ENCODE assay signal across 10 cellular contexts in genomic region chr15:84702961-84703482, GRCh38. TPM values are rescaled to one million over a fixed set of nuclear protein-coding genes. Genes with fewer than 3 reads are reported as not detected.
DNase-seq lines count a peak whose midpoint lies in the region; ATAC-seq and TF ChIP-seq lines count a peak whose summit lies in the region.
"Had no signal": no experiment of that assay in that cellular context is flagged by ENCODE, and none has a peak within 500 bp of the region (broad histone marks: within the 10 kb centered on the region; RNA-seq: fewer than 3 reads in every experiment).

No MANE protein-coding gene starts in this region.

- no peaks in the 10 kb centered on the region for H3K9me3 Mint-ChIP-seq in CD4-positive, CD25-positive, alpha-beta regulatory T cell
- no peaks in the 10 kb centered on the region for H3K9me3 Mint-ChIP-seq in activated CD4-positive, alpha-beta memory T cell treated with anti-CD3 and anti-CD28 coated beads, Interleukin-2, amount 10 ng/mL, durations not matched to agents 7 days and 5 days

- H4K8ac ChIP-seq in neuronal stem cell (ENCODE audit: low read depth, low read length), result no peak overlapping the region

- no peak overlapping the region for H3K27ac ChIP-seq in CD4-positive, CD25-positive, alpha-beta regulatory T cell (ENCODE audit: insufficient read depth, low read length, poor library complexity, severe bottlenecking)
- H3K27ac ChIP-seq in heart right ventricle (peak overlapping the region in 5 of 10 donors; percentile 13 to 51 (median 26)), parathyroid adenoma (peak overlapping the region; percentile 4), neuronal stem cell (replicated peaks; ENCODE audit: low read length) (no peak overlapping the region)

- H2BK15ac ChIP-seq in neuronal stem cell (ENCODE audit: low read length), result no peak overlapping the region

- no peak for TF ChIP-seq CTCF in heart right ventricle (IDR thresholded peaks at IDR 0.05)
- TF ChIP-seq CTCF in parathyroid adenoma (IDR thresholded peaks at IDR 0.05), result no peak

- H3K79me1 ChIP-seq in neuronal stem cell (ENCODE audit: low read depth, low read length), result peaks cover 5% of the 10 kb centered on the region

- H3K36me3 Mint-ChIP-seq in CD4-positive, CD25-positive, alpha-beta regulatory T cell, result no peaks in the 10 kb centered on the region
- H3K36me3 Mint-ChIP-seq in activated CD4-positive, alpha-beta memory T cell treated with anti-CD3 and anti-CD28 coated beads, Interleukin-2, amount 10 ng/mL, durations not matched to agents 7 days and 5 days (ENCODE audit: low read depth), result peaks cover 51% of the 10 kb centered on the region

- no peak overlapping the region for H3K23ac ChIP-seq in neuronal stem cell (ENCODE audit: low read depth, low read length, poor library complexity)

- no peak overlapping the region for H3K4me3 ChIP-seq in CD4-positive, CD25-positive, alpha-beta regulatory T cell (ENCODE audit: low read depth, low read length)
- H3K4me3 ChIP-seq in heart right ventricle, result no peak overlapping the region
- H3K4me3 ChIP-seq in parathyroid adenoma (ENCODE audit: low read depth, low read length), result no peak overlapping the region
- H3K4me3 ChIP-seq in neuronal stem cell (ENCODE audit: low read length in 2 of 2), result no peak overlapping the region

- peaks cover 57 to 80% (median 68%) of the 10 kb centered on the region in 4 donors for H3K4me1 Mint-ChIP-seq in CD4-positive, CD25-positive, alpha-beta regulatory T cell
- H3K4me1 Mint-ChIP-seq in activated CD4-positive, alpha-beta memory T cell treated with anti-CD3 and anti-CD28 coated beads, Interleukin-2, amount 10 ng/mL, durations not matched to agents 7 days and 5 days, result peaks cover 43% of the 10 kb centered on the region

- CTCF ChIA-PET in activated CD4-positive, alpha-beta memory T cell treated with anti-CD3 and anti-CD28 coated beads, Interleukin-2, amount 10 ng/mL, durations not matched to agents 7 days and 5 days (lab: Charles Lee), result interaction anchor here (0.8 to 1.3 kb wide), 3 partner anchors 9 to 46 kb away, joined by 3 to 5 read pairs (median 3); no protein-coding TSS in a partner anchor

- no peak overlapping the region for H3K9ac ChIP-seq in parathyroid adenoma
- H3K9ac ChIP-seq in neuronal stem cell (ENCODE audit: low read depth, low read length, poor library complexity), result no peak overlapping the region

- no peak overlapping the region for H2BK5ac ChIP-seq in neuronal stem cell (ENCODE audit: low read length)

- no peak overlapping the region for H3K4ac ChIP-seq in neuronal stem cell (ENCODE audit: low read length)

- DNase-seq in CD4-positive, CD25-positive, alpha-beta regulatory T cell, result no peak
- no peak for DNase-seq in activated CD4-positive, alpha-beta memory T cell treated with anti-CD3 and anti-CD28 coated beads, Interleukin-2, amount 10 ng/mL, durations not matched to agents 7 days and 5 days
- DNase-seq in heart right ventricle (peak; percentile 17 to 78), neuronal stem cell (ENCODE audit: low spot score) (no peak), DMS79 (lab: John Stamatoyannopoulos, UW) (no peak)
- DNase-seq in activated CD4-positive, CD25-positive, alpha-beta regulatory T cell (lab: John Stamatoyannopoulos, UW), result no peak
- DNase-seq: NCI-H2107; stimulated activated CD4-positive, alpha-beta T cell treated with anti-CD3 and anti-CD28 coated beads, Interleukin-2, amount 100 ng/mL, for 24 hours had no signal

- H3K27ac Mint-ChIP-seq in CD4-positive, CD25-positive, alpha-beta regulatory T cell, result peak overlapping the region; percentile 16 to 77 (median 53)
- H3K27ac Mint-ChIP-seq in activated CD4-positive, alpha-beta memory T cell treated with anti-CD3 and anti-CD28 coated beads, Interleukin-2, amount 10 ng/mL, durations not matched to agents 7 days and 5 days, result peak overlapping the region; percentile 3

- H3K4me2 ChIP-seq in parathyroid adenoma (ENCODE audit: low read length) (no peak overlapping the region), neuronal stem cell (ENCODE audit: insufficient read depth, low read length, poor library complexity, severe bottlenecking) (no peak overlapping the region)

- H3K18ac ChIP-seq in neuronal stem cell (ENCODE audit: low read length), result no peak overlapping the region

- H2BK12ac ChIP-seq in neuronal stem cell (ENCODE audit: low read length), result no peak overlapping the region

- no peak overlapping the region for H4K91ac ChIP-seq in neuronal stem cell (ENCODE audit: low read depth, low read length, poor library complexity)

- H3K27me3 ChIP-seq in CD4-positive, CD25-positive, alpha-beta regulatory T cell (ENCODE audit: control insufficient read depth, insufficient read depth, low read length), result no peaks in the 10 kb centered on the region
- no peaks in the 10 kb centered on the region for H3K27me3 ChIP-seq in heart right ventricle
- H3K27me3 ChIP-seq in parathyroid adenoma (ENCODE audit: control insufficient read depth, insufficient read depth, low read length), result no peaks in the 10 kb centered on the region
- no peaks in the 10 kb centered on the region for H3K27me3 ChIP-seq in neuronal stem cell (ENCODE audit: control insufficient read depth in 3 of 3, insufficient read depth in 3 of 3, low read depth in 1 of 3, low read length in 3 of 3)

- H3K27me3 Mint-ChIP-seq in CD4-positive, CD25-positive, alpha-beta regulatory T cell, result no peaks in the 10 kb centered on the region
- H3K27me3 Mint-ChIP-seq in activated CD4-positive, alpha-beta memory T cell treated with anti-CD3 and anti-CD28 coated beads, Interleukin-2, amount 10 ng/mL, durations not matched to agents 7 days and 5 days, result no peaks in the 10 kb centered on the region

- no peak overlapping the region for H2AK5ac ChIP-seq in neuronal stem cell (ENCODE audit: low read depth, low read length)

- H2BK120ac ChIP-seq in neuronal stem cell (ENCODE audit: low read depth, low read length), result no peak overlapping the region

- peak overlapping the region in 3 of 4 donors; percentile 27 to 66 (median 40) for H3K4me3 Mint-ChIP-seq in CD4-positive, CD25-positive, alpha-beta regulatory T cell
- H3K4me3 Mint-ChIP-seq in activated CD4-positive, alpha-beta memory T cell treated with anti-CD3 and anti-CD28 coated beads, Interleukin-2, amount 10 ng/mL, durations not matched to agents 7 days and 5 days, result no peak overlapping the region

- H3K79me2 ChIP-seq in parathyroid adenoma, result peaks cover 29% of the 10 kb centered on the region

- WGBS in heart right ventricle, 2 donors, result 11 to 12% methylated on average over 4 of the region's 4 CpGs
- no CpG with 5 or more reads among the region's 4 CpGs for WGBS in neuronal stem cell (ENCODE audit: extremely low coverage in 2 of 2, insufficient read length in 2 of 2, insufficient replicate concordance in 1 of 2), 2 donors

- POLR2A ChIA-PET in activated CD4-positive, alpha-beta memory T cell treated with anti-CD3 and anti-CD28 coated beads, Interleukin-2, amount 10 ng/mL, durations not matched to agents 7 days and 5 days (lab: Charles Lee), result interaction anchor here (0.9 to 1.4 kb wide), 2 partner anchors 44 to 46 kb away, joined by 3 to 4 read pairs; no protein-coding TSS in a partner anchor

- intact Hi-C loops in heart right ventricle (cut with DNase I), result loop anchor here in 2 of 10 donors (5.0 kb wide), 2 partner anchors 44 to 46 kb away; partner anchors contain the start of genes NMB (in 1 of the 2) and ZNF592 (in 1 of the 2)

- H3K9me3 ChIP-seq in CD4-positive, CD25-positive, alpha-beta regulatory T cell (ENCODE audit: control insufficient read depth in 2 of 2, low read length in 2 of 2), result no peaks in the 10 kb centered on the region
- H3K9me3 ChIP-seq in heart right ventricle, result no peaks in the 10 kb centered on the region
- no peaks in the 10 kb centered on the region for H3K9me3 ChIP-seq in parathyroid adenoma (ENCODE audit: control insufficient read depth, low read length)
- no peaks in the 10 kb centered on the region for H3K9me3 ChIP-seq in neuronal stem cell (replicated peaks in 1 of 2; ENCODE audit: control insufficient read depth in 2 of 2, insufficient read depth in 1 of 2, low read depth in 1 of 2, low read length in 2 of 2)

- H3K14ac ChIP-seq in neuronal stem cell (ENCODE audit: low read length), result no peak overlapping the region

- H3K36me3 ChIP-seq in CD4-positive, CD25-positive, alpha-beta regulatory T cell (ENCODE audit: control insufficient read depth, insufficient read depth, low read length), result peaks cover 10% of the 10 kb centered on the region
- H3K36me3 ChIP-seq in heart right ventricle, result peaks cover 0 to 6% (median 0%) of the 10 kb centered on the region in 9 donors
- H3K36me3 ChIP-seq in parathyroid adenoma (ENCODE audit: control insufficient read depth, insufficient read depth, low read length), result no peaks in the 10 kb centered on the region
- peaks cover 7 to 58% of the 10 kb centered on the region in 2 donors for H3K36me3 ChIP-seq in neuronal stem cell (replicated peaks in 1 of 2; ENCODE audit: control insufficient read depth in 2 of 2, insufficient read depth in 2 of 2, low read length in 2 of 2)

- H2AFZ ChIP-seq in parathyroid adenoma (no peak overlapping the region), neuronal stem cell (ENCODE audit: low read length) (no peak overlapping the region)

- ATAC-seq in CD4-positive, CD25-positive, alpha-beta regulatory T cell (ENCODE audit: low read depth in 2 of 2), result peak; percentile 57 to 60
- ATAC-seq in heart right ventricle (peak; percentile 78 to 94 (median 90)), GM21737 (IDR thresholded peaks at IDR 0.05; ENCODE audit: unreplicated experiment) (no peak)

- peaks cover 39% of the 10 kb centered on the region for H3K4me1 ChIP-seq in CD4-positive, CD25-positive, alpha-beta regulatory T cell (ENCODE audit: control insufficient read depth, insufficient read depth, low read length, poor library complexity, severe bottlenecking)
- H3K4me1 ChIP-seq in heart right ventricle (peaks cover 3 to 65% (median 22%) of the 10 kb centered on the region in 9 donors), parathyroid adenoma (peaks cover 3% of the 10 kb centered on the region), neuronal stem cell (ENCODE audit: control insufficient read depth in 2 of 2, insufficient read depth in 1 of 2, low read depth in 1 of 2, low read length in 2 of 2) (no peaks in the 10 kb centered on the region)

RNA-seq across cellular contexts. Expression of gene SEC11A, which starts 12.9 kb away (rescaled TPM):
- total RNA-seq in CD4-positive, CD25-positive, alpha-beta regulatory T cell, result 72.9 TPM
- 100 to 1,000 TPM; 152 to 186 (median 163) TPM for polyA plus RNA-seq in CD4-positive, CD25-positive, alpha-beta regulatory T cell
- 100 to 1,000 TPM; 132 to 139 TPM for total RNA-seq in activated CD4-positive, alpha-beta memory T cell treated with anti-CD3 and anti-CD28 coated beads, Interleukin-2, amount 10 ng/mL, durations not matched to agents 7 days and 5 days
- total RNA-seq in heart right ventricle, result 10 to 100 TPM; 65.9 to 93.8 (median 75.0) TPM
- 100 to 1,000 TPM in 1 of 2 donors, 10 to 100 TPM in 1; 77.7 to 123 TPM for polyA plus RNA-seq in heart right ventricle
- 292 TPM for polyA plus RNA-seq in neuronal stem cell (2013, experiment 1 of 2)
- 291 TPM for polyA plus RNA-seq in neuronal stem cell (2013, experiment 2 of 2)

RNA-seq across cellular contexts. Expression of gene NMB, which starts 45.0 kb away (rescaled TPM):
- total RNA-seq in CD4-positive, CD25-positive, alpha-beta regulatory T cell, result 2.2 TPM
- polyA plus RNA-seq in CD4-positive, CD25-positive, alpha-beta regulatory T cell, result 1 to 10 TPM; 5.5 to 7.1 (median 6.7) TPM
- total RNA-seq in activated CD4-positive, alpha-beta memory T cell treated with anti-CD3 and anti-CD28 coated beads, Interleukin-2, amount 10 ng/mL, durations not matched to agents 7 days and 5 days, result 1 to 10 TPM; 4.0 to 4.1 TPM
- total RNA-seq in heart right ventricle, result 1 to 10 TPM in 9 of 10 donors, under 1 TPM in 1; 0.96 to 6.6 (median 2.1) TPM
- 1 to 10 TPM; 2.3 to 8.0 TPM for polyA plus RNA-seq in heart right ventricle
- polyA plus RNA-seq in neuronal stem cell (2013, experiment 1 of 2), result 7.4 TPM
- 6.4 TPM for polyA plus RNA-seq in neuronal stem cell (2013, experiment 2 of 2)

RNA-seq across cellular contexts. Expression of gene ZNF592, which starts 45.4 kb away (rescaled TPM):
- 39.8 TPM for total RNA-seq in CD4-positive, CD25-positive, alpha-beta regulatory T cell
- polyA plus RNA-seq in CD4-positive, CD25-positive, alpha-beta regulatory T cell, result 1 to 10 TPM; 3.8 to 4.3 (median 4.2) TPM
- total RNA-seq in activated CD4-positive, alpha-beta memory T cell treated with anti-CD3 and anti-CD28 coated beads, Interleukin-2, amount 10 ng/mL, durations not matched to agents 7 days and 5 days, result 10 to 100 TPM; 36.6 to 38.0 TPM
- total RNA-seq in heart right ventricle, result 10 to 100 TPM; 17.1 to 26.9 (median 20.8) TPM
- polyA plus RNA-seq in heart right ventricle, result 1 to 10 TPM; 8.2 to 8.7 TPM
- 9.5 TPM for polyA plus RNA-seq in neuronal stem cell (2013, experiment 1 of 2)
- polyA plus RNA-seq in neuronal stem cell (2013, experiment 2 of 2), result 9.8 TPM

RNA-seq across cellular contexts. Expression of gene WDR73, which starts 48.9 kb away (rescaled TPM):
- total RNA-seq in CD4-positive, CD25-positive, alpha-beta regulatory T cell, result 19.6 TPM
- polyA plus RNA-seq in CD4-positive, CD25-positive, alpha-beta regulatory T cell, result 10 to 100 TPM; 12.9 to 19.2 (median 16.1) TPM
- total RNA-seq in activated CD4-positive, alpha-beta memory T cell treated with anti-CD3 and anti-CD28 coated beads, Interleukin-2, amount 10 ng/mL, durations not matched to agents 7 days and 5 days, result 10 to 100 TPM; 17.6 to 17.9 TPM
- total RNA-seq in heart right ventricle, result 10 to 100 TPM; 10.4 to 16.0 (median 13.9) TPM
- polyA plus RNA-seq in heart right ventricle, result 10 to 100 TPM; 16.7 to 18.4 TPM
- polyA plus RNA-seq in neuronal stem cell (2013, experiment 1 of 2), result 17.7 TPM
- polyA plus RNA-seq in neuronal stem cell (2013, experiment 2 of 2), result 19.6 TPM

Comparison
In these comparisons a context has a peak if more than half of its experiments do, and no peak if none do; other contexts are left out.
1. DNase-seq: peak in heart right ventricle (2 of 2); none in CD4-positive, CD25-positive, alpha-beta regulatory T cell (0 of 3), activated CD4-positive, alpha-beta memory T cell treated with anti-CD3 and anti-CD28 coated beads, Interleukin-2, amount 10 ng/mL, durations not matched to agents 7 days and 5 days (single experiment), neuronal stem cell (single experiment), DMS79 (single experiment) and activated CD4-positive, CD25-positive, alpha-beta regulatory T cell (0 of 4).